Comparison of ENCODE assay signal across 8 cellular contexts in the genomic region with DNA sequence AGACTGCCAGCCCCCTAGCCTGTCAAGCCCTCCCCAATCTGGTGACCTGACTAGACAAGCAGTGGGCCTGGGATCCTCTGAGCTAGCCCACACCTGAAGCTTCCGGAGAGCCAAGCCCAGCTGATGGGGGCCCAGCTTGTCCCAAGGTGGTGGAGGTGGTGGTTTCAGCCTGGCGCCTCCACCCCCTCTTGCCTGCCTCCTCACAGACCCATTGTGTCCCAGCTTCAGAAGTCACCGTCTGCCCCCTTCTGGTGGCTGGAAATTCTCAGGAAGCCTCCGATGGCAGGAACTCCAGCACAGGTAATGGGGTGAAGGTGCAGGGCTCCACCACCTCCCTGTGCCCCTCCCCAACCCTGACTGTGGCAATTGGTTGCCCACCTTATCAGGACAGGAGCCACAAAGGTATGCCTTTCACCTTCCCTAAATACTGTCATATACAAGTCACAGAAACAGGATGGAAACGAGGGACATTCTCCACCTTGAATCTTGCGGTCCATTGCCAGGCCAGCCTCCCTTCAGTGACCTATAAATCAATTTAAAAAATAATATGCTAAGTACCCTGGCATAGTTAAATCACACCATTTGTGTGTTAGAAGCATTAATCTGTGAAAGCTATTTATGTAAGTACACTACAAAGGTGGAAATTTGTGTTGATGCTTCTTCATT.
DNase-seq lines count a peak whose midpoint lies in the region; ATAC-seq, FAIRE-seq and TF ChIP-seq lines count a peak whose summit lies in the region.

No MANE protein-coding gene starts in this region.

- H3K4me1 ChIP-seq in Loucy (ENCODE audit: insufficient read depth, low read length, poor library complexity, severe bottlenecking) (no peaks in the 10 kb centered on the region), HepG2 (ENCODE audit: insufficient read depth, low read length) (no peaks in the 10 kb centered on the region)

- peak; percentile 48 for FAIRE-seq in HepG2 (lab: Jason Lieb, UNC)

- H3K9me3 Mint-ChIP-seq in T-cell: no peaks in the 10 kb centered on the region

- no peaks in the 10 kb centered on the region for H3F3A ChIP-seq in Loucy (ENCODE audit: low read depth)

- H3K4me1 Mint-ChIP-seq in T-cell: no peaks in the 10 kb centered on the region

- H2AFZ ChIP-seq in Loucy (ENCODE audit: low read length): 0 out of 2 replicates have a peak overlapping the region, but pooled peaks have one; percentile 25
- no peak overlapping the region for H2AFZ ChIP-seq in HepG2 (ENCODE audit: low read length)

- H3K27ac Mint-ChIP-seq in T-cell: no peak overlapping the region

- no peak for TF ChIP-seq POLR2A in HepG2 (IDR thresholded peaks at IDR 0.05; ENCODE audit: insufficient read depth in 1 of 2, low read depth in 2 of 2, low read length in 2 of 2)

- H3K79me2 ChIP-seq in Loucy (ENCODE audit: insufficient read depth, low read length): no peaks in the 10 kb centered on the region
- no peaks in the 10 kb centered on the region for H3K79me2 ChIP-seq in HepG2 (ENCODE audit: insufficient read depth, low read length)

- H4K20me1 ChIP-seq in Loucy (ENCODE audit: insufficient read depth, low read length, poor library complexity, severe bottlenecking) (no peaks in the 10 kb centered on the region), HepG2 (ENCODE audit: insufficient read depth, low read length) (no peaks in the 10 kb centered on the region)

- H3K27me3 ChIP-seq in Loucy (ENCODE audit: insufficient read depth, low read length, poor library complexity, severe bottlenecking) (no peaks in the 10 kb centered on the region), HepG2 (ENCODE audit: control insufficient read depth in 1 of 2, insufficient read depth in 2 of 2, low read length in 2 of 2) (peaks cover 1 to 17% of the 10 kb centered on the region in 2 experiments; a peak in 4 of 5 replicates)

- 39% methylated on average over 4 of the region's 6 CpGs for WGBS in HepG2 (ENCODE audit: low lambda C conversion rate)

- H3K4me3 ChIP-seq in Loucy (ENCODE audit: low read length, poor library complexity, severe bottlenecking) (no peak overlapping the region), HepG2 (replicated peaks in 1 of 3; ENCODE audit: insufficient read depth in 1 of 3, low read depth in 2 of 3, low read length in 3 of 3) (no peak overlapping the region)

- peak; percentile 87 for DNase-seq in ELF-1 (ENCODE audit: low read depth, low spot score)
- peak in 26 of 34 experiments; percentile 5 to 41 (median 19) for DNase-seq in T-cell
- peak; percentile 66 for DNase-seq in cerebellum (ENCODE audit: low spot score)
- peak; percentile 63 for DNase-seq in HepG2 (ENCODE audit: low spot score)
- peak in 2 of 3 donors; percentile 3 for DNase-seq in stimulated activated CD4-positive, alpha-beta T cell treated with anti-CD3 and anti-CD28 coated beads, TNF-alpha, amount 100 ng/mL, for 1 hour (ENCODE audit: low read depth in 3 of 3, low spot score in 1 of 3)

- H3K4me3 Mint-ChIP-seq in T-cell: no peak overlapping the region

- H3K4me2 ChIP-seq in Loucy (ENCODE audit: low read depth, low read length, poor library complexity, severe bottlenecking): no peak overlapping the region
- H3K4me2 ChIP-seq in HepG2 (ENCODE audit: low read depth, low read length): no peak overlapping the region

- intact Hi-C loops in HepG2 (cut with micrococcal nuclease; ENCODE audit: unreplicated experiment): loop anchor here (1.0 to 5.0 kb wide), 4 partner anchors 65 to 514 kb away; a partner anchor contains a TSS

- ATAC-seq in T-cell (replicated peaks in 1 of 4) (peak in 2 of 4 experiments; percentile 43), HepG2 (peak; percentile 90), GM19455 (IDR thresholded peaks at IDR 0.05; ENCODE audit: unreplicated experiment) (no peak), GM18873 (IDR thresholded peaks at IDR 0.05; ENCODE audit: low FRiP score, unreplicated experiment) (no peak)

- no peaks in the 10 kb centered on the region for H3K36me3 Mint-ChIP-seq in T-cell

- H3K9ac ChIP-seq in Loucy (ENCODE audit: low read depth, low read length, poor library complexity, severe bottlenecking) (no peak overlapping the region), HepG2 (ENCODE audit: insufficient read depth, low read depth, low read length) (no peak overlapping the region)

- peak; percentile 90 for TF ChIP-seq RAD21 in HepG2 (CRISPR knock-in tag; IDR thresholded peaks at IDR 0.05)

- CTCF ChIA-PET in T-cell (lab: Charles Lee): interaction anchor here in 1 of 2 donors (0.6 to 2.2 kb wide), 2 partner anchors 480 to 514 kb away, joined by 3 to 4 read pairs; no protein-coding TSS in a partner anchor
- CTCF ChIA-PET in HepG2 (lab: Yijun Ruan, JAX; ENCODE audit: low intra/inter-chr PET ratio, low total read pairs): interaction anchor here (1.4 to 1.8 kb wide), 4 partner anchors 64 to 514 kb away, joined by 4 to 9 read pairs (median 6); no protein-coding TSS in a partner anchor

- TF ChIP-seq CTCF in Loucy (conservative IDR thresholded peaks at IDR 0.05; ENCODE audit: low read length) (peak; percentile 73), HepG2 (CRISPR knock-in tag; IDR thresholded peaks at IDR 0.05) (peak; percentile 94)

- in situ Hi-C loops in HepG2 (cut with HindIII; ENCODE audit: extremely low pct_ligation_motif_present, low pct_unique_long_range_greater_than_20kb): loop anchor here (5.0 to 10.0 kb wide), 3 partner anchors 315 to 507 kb away; no protein-coding TSS in a partner anchor

- H3K36me3 ChIP-seq in Loucy (ENCODE audit: insufficient read depth, low read length): no peaks in the 10 kb centered on the region
- H3K36me3 ChIP-seq in HepG2 (replicated peaks in 1 of 2; ENCODE audit: control insufficient read depth in 1 of 2, insufficient read depth in 2 of 2, low read length in 2 of 2): no peaks in the 10 kb centered on the region

- TF ChIP-seq EP300 in HepG2 (IDR thresholded peaks at IDR 0.05; ENCODE audit: low read depth in 2 of 2, low read length in 2 of 2) (no peak), HepG2 (CRISPR knock-in tag; IDR thresholded peaks at IDR 0.05; ENCODE audit: borderline replicate concordance) (no peak)

- BruUV-seq in HepG2 (replicated peaks; lab: Mats Ljungman, UMichigan): no TSS peak

- no peak overlapping the region for H3K27ac ChIP-seq in HepG2 (ENCODE audit: extremely low read length, insufficient read depth, low read length)

- H3K9me2 ChIP-seq in Loucy (replicated peaks; ENCODE audit: low read depth, low read length): no peaks in the 10 kb centered on the region

- no peaks in the 10 kb centered on the region for H3K9me3 ChIP-seq in Loucy (ENCODE audit: insufficient read depth, low read depth, low read length)
- no peaks in the 10 kb centered on the region for H3K9me3 ChIP-seq in HepG2 (ENCODE audit: low read length)

- POLR2A ChIA-PET in T-cell (lab: Charles Lee): no interaction called here
- POLR2A ChIA-PET in HepG2 (lab: Yijun Ruan, JAX): no interaction called here

- peaks cover 15 to 19% of the 10 kb centered on the region in 2 donors for H3K27me3 Mint-ChIP-seq in T-cell

TF ChIP-seq in HepG2, 621 proteins besides CTCF, POLR2A, EP300 and RAD21 (continues in another document):
- TF ChIP-seq, protein P1, sequence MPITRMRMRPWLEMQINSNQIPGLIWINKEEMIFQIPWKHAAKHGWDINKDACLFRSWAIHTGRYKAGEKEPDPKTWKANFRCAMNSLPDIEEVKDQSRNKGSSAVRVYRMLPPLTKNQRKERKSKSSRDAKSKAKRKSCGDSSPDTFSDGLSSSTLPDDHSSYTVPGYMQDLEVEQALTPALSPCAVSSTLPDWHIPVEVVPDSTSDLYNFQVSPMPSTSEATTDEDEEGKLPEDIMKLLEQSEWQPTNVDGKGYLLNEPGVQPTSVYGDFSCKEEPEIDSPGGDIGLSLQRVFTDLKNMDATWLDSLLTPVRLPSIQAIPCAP (CRISPR knock-in tag; IDR thresholded peaks at IDR 0.05; ENCODE audit: low read depth): no peak
- TF ChIP-seq XRCC5 (optimal IDR thresholded peaks at IDR 0.05; ENCODE audit: low read length) (peak; percentile 70), SP1 (IDR thresholded peaks at IDR 0.05) (no peak), SP1 (CRISPR knock-in tag; IDR thresholded peaks at IDR 0.05) (no peak), STAG1 (CRISPR knock-in tag; IDR thresholded peaks at IDR 0.05) (peak; percentile 90), SOX6 (IDR thresholded peaks at IDR 0.05) (no peak), SOX6 (CRISPR knock-in tag; IDR thresholded peaks at IDR 0.05) (no peak), ELF1 (CRISPR knock-in tag; IDR thresholded peaks at IDR 0.05) (no peak), PITX1 (CRISPR knock-in tag; IDR thresholded peaks at IDR 0.05) (0 out of 2 replicates have a peak, but pooled peaks have one; percentile 22), NFKB2 (CRISPR knock-in tag; IDR thresholded peaks at IDR 0.05; ENCODE audit: borderline replicate concordance) (0 out of 2 replicates have a peak, but pooled peaks have one; percentile 18)
- TF ChIP-seq, protein P2, sequence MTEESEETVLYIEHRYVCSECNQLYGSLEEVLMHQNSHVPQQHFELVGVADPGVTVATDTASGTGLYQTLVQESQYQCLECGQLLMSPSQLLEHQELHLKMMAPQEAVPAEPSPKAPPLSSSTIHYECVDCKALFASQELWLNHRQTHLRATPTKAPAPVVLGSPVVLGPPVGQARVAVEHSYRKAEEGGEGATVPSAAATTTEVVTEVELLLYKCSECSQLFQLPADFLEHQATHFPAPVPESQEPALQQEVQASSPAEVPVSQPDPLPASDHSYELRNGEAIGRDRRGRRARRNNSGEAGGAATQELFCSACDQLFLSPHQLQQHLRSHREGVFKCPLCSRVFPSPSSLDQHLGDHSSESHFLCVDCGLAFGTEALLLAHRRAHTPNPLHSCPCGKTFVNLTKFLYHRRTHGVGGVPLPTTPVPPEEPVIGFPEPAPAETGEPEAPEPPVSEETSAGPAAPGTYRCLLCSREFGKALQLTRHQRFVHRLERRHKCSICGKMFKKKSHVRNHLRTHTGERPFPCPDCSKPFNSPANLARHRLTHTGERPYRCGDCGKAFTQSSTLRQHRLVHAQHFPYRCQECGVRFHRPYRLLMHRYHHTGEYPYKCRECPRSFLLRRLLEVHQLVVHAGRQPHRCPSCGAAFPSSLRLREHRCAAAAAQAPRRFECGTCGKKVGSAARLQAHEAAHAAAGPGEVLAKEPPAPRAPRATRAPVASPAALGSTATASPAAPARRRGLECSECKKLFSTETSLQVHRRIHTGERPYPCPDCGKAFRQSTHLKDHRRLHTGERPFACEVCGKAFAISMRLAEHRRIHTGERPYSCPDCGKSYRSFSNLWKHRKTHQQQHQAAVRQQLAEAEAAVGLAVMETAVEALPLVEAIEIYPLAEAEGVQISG (CRISPR knock-in tag; IDR thresholded peaks at IDR 0.05): 0 out of 2 replicates have a peak, but pooled peaks have one; percentile 17
- TF ChIP-seq, protein P3, sequence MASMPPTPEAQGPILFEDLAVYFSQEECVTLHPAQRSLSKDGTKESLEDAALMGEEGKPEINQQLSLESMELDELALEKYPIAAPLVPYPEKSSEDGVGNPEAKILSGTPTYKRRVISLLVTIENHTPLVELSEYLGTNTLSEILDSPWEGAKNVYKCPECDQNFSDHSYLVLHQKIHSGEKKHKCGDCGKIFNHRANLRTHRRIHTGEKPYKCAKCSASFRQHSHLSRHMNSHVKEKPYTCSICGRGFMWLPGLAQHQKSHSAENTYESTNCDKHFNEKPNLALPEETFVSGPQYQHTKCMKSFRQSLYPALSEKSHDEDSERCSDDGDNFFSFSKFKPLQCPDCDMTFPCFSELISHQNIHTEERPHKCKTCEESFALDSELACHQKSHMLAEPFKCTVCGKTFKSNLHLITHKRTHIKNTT (CRISPR knock-in tag; IDR thresholded peaks at IDR 0.05): no peak

Comparison
In these comparisons a context has a peak if more than half of its experiments do, and no peak if none do; other contexts are left out.
1. DNase-seq: peak in every context shown above with its lines; median percentile 87 in ELF-1; 66 in cerebellum; 63 in HepG2; 19 in T-cell; 3 in stimulated activated CD4-positive, alpha-beta T cell treated with anti-CD3 and anti-CD28 coated beads, TNF-alpha, amount 100 ng/mL, for 1 hour.